Comparison of ENCODE assay signal across 12 cellular contexts in genomic region chr6:143773503-143773902, GRCh38.
DNase-seq lines count a peak whose midpoint lies in the region; ATAC-seq and TF ChIP-seq lines count a peak whose summit lies in the region.
"Had no signal": no experiment of that assay in that cellular context is flagged by ENCODE, and none has a peak within 500 bp of the region (broad histone marks: within the 10 kb centered on the region; RNA-seq: fewer than 3 reads in every experiment).

No MANE protein-coding gene starts in this region.

- no peaks in the 10 kb centered on the region for H3K9me3 ChIP-seq in ascending aorta
- H3K9me3 ChIP-seq: upper lobe of left lung had no signal

- H3K27ac ChIP-seq in C4-2B (peak overlapping the region; percentile 83; the same call in 1 of the 2 replicates), ascending aorta (peak overlapping the region; percentile 60 to 69), rectal smooth muscle tissue (ENCODE audit: low read depth, low read length) (peak overlapping the region; percentile 6)

- DNase-seq in ascending aorta (ENCODE audit: low spot score in 2 of 2) (no peak), left cardiac atrium (no peak), NCI-H1105 treated with DMSO at 0.1 percent for 48 hours (lab: John Stamatoyannopoulos, UW) (no peak), NCI-H2107 (lab: John Stamatoyannopoulos, UW) (no peak), DMS 273 treated with DMSO at 0.1 percent for 48 hours (lab: John Stamatoyannopoulos, UW) (no peak)
- DNase-seq: activated CD4-positive, alpha-beta T cell treated with anti-CD3 and anti-CD28 coated beads, Interleukin-2, amount 50 U/mL, for 1 hour; GDM1; RPMI8226; upper lobe of left lung had no signal

- H3K36me3 ChIP-seq in ascending aorta (peaks cover 6 to 18% of the 10 kb centered on the region in 2 donors), rectal smooth muscle tissue (ENCODE audit: control insufficient read depth, insufficient read depth, low read length) (peaks cover 3% of the 10 kb centered on the region)

- TF ChIP-seq CTCF in C4-2B (conservative IDR thresholded peaks at IDR 0.05) (no peak), ascending aorta (IDR thresholded peaks at IDR 0.05) (no peak)

- intact Hi-C loops in ascending aorta (cut with DNase I), result no loop called here
- intact Hi-C loops in left cardiac atrium (cut with DNase I), result no loop called here

- H3K4me1 ChIP-seq in ascending aorta (peaks cover 12 to 19% of the 10 kb centered on the region in 2 donors), rectal smooth muscle tissue (ENCODE audit: control insufficient read depth, insufficient read depth, low read length) (peaks cover 20% of the 10 kb centered on the region)

- ATAC-seq in left cardiac atrium (peak; percentile 47 to 61), HG02981 (IDR thresholded peaks at IDR 0.05; ENCODE audit: unreplicated experiment) (no peak)

- H3K27me3 ChIP-seq in ascending aorta, result no peaks in the 10 kb centered on the region
- H3K27me3 ChIP-seq in rectal smooth muscle tissue (ENCODE audit: control insufficient read depth, insufficient read depth, low read length), result no peaks in the 10 kb centered on the region
- H3K27me3 ChIP-seq: upper lobe of left lung had no signal

- H3K4me3 ChIP-seq in ascending aorta, result no peak overlapping the region
- no peak overlapping the region for H3K4me3 ChIP-seq in rectal smooth muscle tissue (ENCODE audit: low read length)
- H3K4me3 ChIP-seq: upper lobe of left lung had no signal

- H3K9ac ChIP-seq in rectal smooth muscle tissue (ENCODE audit: low read length), result no peak overlapping the region

Comparison
In these comparisons a context has a peak if more than half of its experiments do, and no peak if none do; other contexts are left out.
1. H3K27ac ChIP-seq: peak in every context shown above with its lines; median percentile 83 in C4-2B; 64 in ascending aorta; 6 in rectal smooth muscle tissue.